In genomic region chr11:126834573-126834972, GRCh38 we compare ENCODE assay signal across 21 cellular contexts.
DNase-seq lines count a peak whose midpoint lies in the region; ATAC-seq and TF ChIP-seq lines count a peak whose summit lies in the region.
"Had no signal": no experiment of that assay in that cellular context is flagged by ENCODE, and none has a peak within 500 bp of the region (broad histone marks: within the 10 kb centered on the region; RNA-seq: fewer than 3 reads in every experiment).

No MANE protein-coding gene starts in this region.

- intact Hi-C loops in heart left ventricle (cut with DNase I): no loop called here

- H3K36me3 ChIP-seq in right atrium auricular region: no peaks in the 10 kb centered on the region
- H3K36me3 ChIP-seq in heart left ventricle: no peaks in the 10 kb centered on the region
- no peaks in the 10 kb centered on the region for H3K36me3 ChIP-seq in mesenchymal stem cell (ENCODE audit: control insufficient read depth in 1 of 2, insufficient read depth in 2 of 2, low read depth in 1 of 2, low read length in 2 of 2)
- H3K36me3 ChIP-seq: left lung, uterus had no signal

- WGBS in heart left ventricle, 4 donors: 85 to 95% (median 89%) methylated on average over 8 of the region's 8 CpGs
- 84% methylated on average over 8 of the region's 8 CpGs for WGBS in mesenchymal stem cell

- no peak overlapping the region for H3K23ac ChIP-seq in mesenchymal stem cell (ENCODE audit: low read length in 2 of 2)

- no peak overlapping the region for H4K8ac ChIP-seq in mesenchymal stem cell (ENCODE audit: low read length)

- H2BK15ac ChIP-seq in mesenchymal stem cell (ENCODE audit: low read depth, poor library complexity, severe bottlenecking): no peak overlapping the region

- no peak overlapping the region for H2AFZ ChIP-seq in mesenchymal stem cell (ENCODE audit: low read depth, low read length)

- no peak overlapping the region for H3K27ac ChIP-seq in right atrium auricular region
- no peak overlapping the region for H3K27ac ChIP-seq in heart left ventricle
- H3K27ac ChIP-seq in mesenchymal stem cell (ENCODE audit: low read length, poor library complexity, severe bottlenecking): peak overlapping the region; percentile 47
- H3K27ac ChIP-seq: HL-60, left lung, RWPE1, uterus had no signal

- H3K4me3 ChIP-seq in right atrium auricular region (no peak overlapping the region), heart left ventricle (no peak overlapping the region), mesenchymal stem cell (ENCODE audit: insufficient read depth in 1 of 2, low read depth in 1 of 2, low read length in 2 of 2) (no peak overlapping the region)
- H3K4me3 ChIP-seq: K562, left lung, uterus had no signal

- TF ChIP-seq POLR2A in heart left ventricle (IDR thresholded peaks at IDR 0.05): no peak

- H2BK120ac ChIP-seq in mesenchymal stem cell (ENCODE audit: low read depth, low read length): no peak overlapping the region

- H3K18ac ChIP-seq in mesenchymal stem cell (ENCODE audit: low read depth in 1 of 2, low read length in 2 of 2): no peak overlapping the region

- DNase-seq in right atrium auricular region (ENCODE audit: low spot score) (peak; percentile 57), heart left ventricle (no peak), mesenchymal stem cell (no peak), DMS53 treated with DMSO at 0.1 percent for 48 hours (lab: John Stamatoyannopoulos, UW; ENCODE audit: unreplicated experiment) (no peak), cerebellar nuclear complex (lab: John Stamatoyannopoulos, UW) (no peak), NCI-H82 (lab: John Stamatoyannopoulos, UW) (no peak), mesenteric fat pad (ENCODE audit: low spot score) (no peak)
- DNase-seq: activated CD4-positive, CD25-positive, alpha-beta regulatory T cell treated with anti-CD3 and anti-CD28 coated beads, Interleukin-2, amount 50 U/mL, for 72 hours; activated CD8-positive, alpha-beta T cell treated with anti-CD3 and anti-CD28 coated beads, Interleukin-2, amount 10 ng/mL, durations not matched to agents 7 days and 5 days; activated naive CD4-positive, alpha-beta T cell treated with anti-CD3 and anti-CD28 coated beads for 36 hours; activated T-cell treated with anti-CD3 and anti-CD28 coated beads, Interleukin-2, amount 50 U/mL, for 24 hours; DMS 273 treated with DMSO at 0.1 percent for 48 hours; effector CD4-positive, alpha-beta T cell; left lung; retina; uterus had no signal

- TF ChIP-seq CTCF in right atrium auricular region (IDR thresholded peaks at IDR 0.05) (no peak), heart left ventricle (IDR thresholded peaks at IDR 0.05) (no peak)

- H3K79me1 ChIP-seq in mesenchymal stem cell (replicated peaks; ENCODE audit: low read length, poor library complexity, severe bottlenecking): peaks cover 10% of the 10 kb centered on the region

- H3K4me2 ChIP-seq in mesenchymal stem cell (ENCODE audit: low read length, poor library complexity, severe bottlenecking): no peak overlapping the region

- H2BK12ac ChIP-seq in mesenchymal stem cell (ENCODE audit: low read length in 2 of 2): no peak overlapping the region

- H3K4me1 ChIP-seq in right atrium auricular region (no peaks in the 10 kb centered on the region), heart left ventricle (no peaks in the 10 kb centered on the region), mesenchymal stem cell (ENCODE audit: control insufficient read depth, insufficient read depth, low read depth, low read length) (peaks cover 6% of the 10 kb centered on the region)
- H3K4me1 ChIP-seq: uterus had no signal

- H3K27me3 ChIP-seq in right atrium auricular region (no peaks in the 10 kb centered on the region), heart left ventricle (peaks cover 0 to 13% (median 0%) of the 10 kb centered on the region in 9 donors), mesenchymal stem cell (ENCODE audit: control insufficient read depth in 1 of 2, insufficient read depth in 1 of 2, low read length in 2 of 2) (no peaks in the 10 kb centered on the region)
- H3K27me3 ChIP-seq: left lung, uterus had no signal

- no peak overlapping the region for H2BK5ac ChIP-seq in mesenchymal stem cell (ENCODE audit: low read depth, low read length, poor library complexity, severe bottlenecking)

- H3K9ac ChIP-seq in mesenchymal stem cell (ENCODE audit: low read length): peak overlapping the region; percentile 52

- H3K9me3 ChIP-seq in right atrium auricular region (no peaks in the 10 kb centered on the region), heart left ventricle (no peaks in the 10 kb centered on the region), mesenchymal stem cell (ENCODE audit: control insufficient read depth, low read length) (no peaks in the 10 kb centered on the region)
- H3K9me3 ChIP-seq: left lung, uterus had no signal

- H3K14ac ChIP-seq in mesenchymal stem cell (ENCODE audit: low read length in 2 of 2): no peak overlapping the region

- H4K91ac ChIP-seq in mesenchymal stem cell (ENCODE audit: low read length): no peak overlapping the region

- no peak overlapping the region for H3K4ac ChIP-seq in mesenchymal stem cell (ENCODE audit: low read depth in 1 of 2, low read length in 2 of 2)

- no peak overlapping the region for H2AK5ac ChIP-seq in mesenchymal stem cell (ENCODE audit: low read length, severe bottlenecking)

- ATAC-seq in heart left ventricle (no peak), SK-N-SH treated with all-trans-retinoic acid at 6 μM for 48 hours (peak; percentile 74)
- ATAC-seq: activated CD8-positive, alpha-beta T cell treated with anti-CD3 and anti-CD28 coated beads, Interleukin-2, amount 10 ng/mL, durations not matched to agents 7 days and 5 days; esophagus mucosa; K562 had no signal

TF ChIP-seq in SK-N-SH treated with all-trans-retinoic acid at 6 μM for 48 hours, 23 proteins besides CTCF, POLR2A, EP300 and RAD21:
- TF ChIP-seq ZNF70 (CRISPR knock-in tag; IDR thresholded peaks at IDR 0.05): no peak
- no peak for TF ChIP-seq RARB (CRISPR knock-in tag; IDR thresholded peaks at IDR 0.05)
- TF ChIP-seq, protein P1, sequence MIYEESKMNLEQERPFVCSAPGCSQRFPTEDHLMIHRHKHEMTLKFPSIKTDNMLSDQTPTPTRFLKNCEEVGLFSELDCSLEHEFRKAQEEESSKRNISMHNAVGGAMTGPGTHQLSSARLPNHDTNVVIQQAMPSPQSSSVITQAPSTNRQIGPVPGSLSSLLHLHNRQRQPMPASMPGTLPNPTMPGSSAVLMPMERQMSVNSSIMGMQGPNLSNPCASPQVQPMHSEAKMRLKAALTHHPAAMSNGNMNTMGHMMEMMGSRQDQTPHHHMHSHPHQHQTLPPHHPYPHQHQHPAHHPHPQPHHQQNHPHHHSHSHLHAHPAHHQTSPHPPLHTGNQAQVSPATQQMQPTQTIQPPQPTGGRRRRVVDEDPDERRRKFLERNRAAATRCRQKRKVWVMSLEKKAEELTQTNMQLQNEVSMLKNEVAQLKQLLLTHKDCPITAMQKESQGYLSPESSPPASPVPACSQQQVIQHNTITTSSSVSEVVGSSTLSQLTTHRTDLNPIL (CRISPR knock-in tag; IDR thresholded peaks at IDR 0.05; ENCODE audit: low read depth): no peak
